Comparison of ENCODE assay signal across 11 cellular contexts in genomic region chr3:55690746-55691540, GRCh38.
A peak's percentile ranks its signal among the peaks of the same experiment; 100 is the strongest.
DNase-seq lines count a peak whose midpoint lies in the region; ATAC-seq and TF ChIP-seq lines count a peak whose summit lies in the region.
"Had no signal": no experiment of that assay in that cellular context is flagged by ENCODE, and none has a peak within 500 bp of the region (broad histone marks: within the 10 kb centered on the region; RNA-seq: fewer than 3 reads in every experiment).

No MANE protein-coding gene starts in this region.

- DNase-seq in D341Med (ENCODE audit: low spot score) (peak; percentile 77), germinal center (ENCODE audit: low spot score) (peak; percentile 56), colonic mucosa (no peak), NCI-H1092 treated with DMSO at 0.1 percent for 48 hours (lab: John Stamatoyannopoulos, UW) (no peak), MM.1S (no peak), SW 1271 (lab: John Stamatoyannopoulos, UW) (no peak)
- peak; percentile 5 for DNase-seq in Jurkat, Clone E6-1 (ENCODE audit: low read depth, low spot score)
- DNase-seq: activated naive CD4-positive, alpha-beta T cell treated with anti-CD3 and anti-CD28 coated beads for 36 hours; CD4-positive, CD25-positive, alpha-beta regulatory T cell; SHP77 had no signal

- intact Hi-C loops in colonic mucosa (cut with DNase I), result no loop called here

- H3K4me2 ChIP-seq in MM.1S (ENCODE audit: low read depth, low read length), result no peak overlapping the region

- H3K36me3 ChIP-seq in colonic mucosa, result no peaks in the 10 kb centered on the region
- no peaks in the 10 kb centered on the region for H3K36me3 ChIP-seq in MM.1S (replicated peaks; ENCODE audit: insufficient read depth, low read length)

- peak; percentile 51 for ATAC-seq in GM19463 (IDR thresholded peaks at IDR 0.05; ENCODE audit: unreplicated experiment)

- no peaks in the 10 kb centered on the region for H4K20me1 ChIP-seq in MM.1S (ENCODE audit: insufficient read depth, low read length)

- no peak overlapping the region for H3K9ac ChIP-seq in colonic mucosa (ENCODE audit: low read depth in 2 of 2, low read length in 2 of 2)
- H3K9ac ChIP-seq in MM.1S (ENCODE audit: low read length), result no peak overlapping the region

- no peak overlapping the region for H2AFZ ChIP-seq in MM.1S (ENCODE audit: low read length)

- H3K9me3 ChIP-seq in colonic mucosa (no peaks in the 10 kb centered on the region), MM.1S (replicated peaks; ENCODE audit: insufficient read depth, low read length) (no peaks in the 10 kb centered on the region)

- H3K4me1 ChIP-seq in colonic mucosa, result no peaks in the 10 kb centered on the region
- H3K4me1 ChIP-seq in MM.1S (ENCODE audit: low read length), result peaks cover 41% of the 10 kb centered on the region

- H3K27ac ChIP-seq in colonic mucosa, result no peak overlapping the region
- no peak overlapping the region for H3K27ac ChIP-seq in MM.1S (ENCODE audit: low read length)

- no peaks in the 10 kb centered on the region for H3K9me2 ChIP-seq in MM.1S (replicated peaks; ENCODE audit: insufficient read depth, low read length)

- no peak overlapping the region for H3K4me3 ChIP-seq in Jurkat, Clone E6-1 (ENCODE audit: low read length)
- H3K4me3 ChIP-seq in colonic mucosa (no peak overlapping the region), MM.1S (ENCODE audit: low read length) (no peak overlapping the region)

- TF ChIP-seq CTCF in colonic mucosa (IDR thresholded peaks at IDR 0.05) (no peak), MM.1S (IDR thresholded peaks at IDR 0.05; ENCODE audit: low read length) (no peak)

- peaks cover 20% of the 10 kb centered on the region for H3F3A ChIP-seq in MM.1S (ENCODE audit: insufficient read depth, low read length)

- H3K79me2 ChIP-seq in MM.1S (ENCODE audit: low read length), result no peaks in the 10 kb centered on the region

- no peaks in the 10 kb centered on the region for H3K27me3 ChIP-seq in colonic mucosa
- H3K27me3 ChIP-seq in MM.1S (replicated peaks; ENCODE audit: insufficient read depth, low read length), result no peaks in the 10 kb centered on the region

Comparison
In these comparisons a context has a peak if more than half of its experiments do, and no peak if none do; other contexts are left out.
1. DNase-seq: peak in D341Med (single experiment), Jurkat, Clone E6-1 (single experiment) and germinal center (single experiment); none in colonic mucosa (single experiment), NCI-H1092 treated with DMSO at 0.1 percent for 48 hours (single experiment), MM.1S (single experiment) and SW 1271 (0 of 2).